21 cellular contexts compared by ENCODE assay signal in genomic region chr17:3543453-3543852, GRCh38. TPM values are rescaled to one million over a fixed set of nuclear protein-coding genes. Genes with fewer than 3 reads are reported as not detected.
"Had no signal": no experiment of that assay in that cellular context is flagged by ENCODE, and none has a peak within 500 bp of the region (broad histone marks: within the 10 kb centered on the region; RNA-seq: fewer than 3 reads in every experiment).

No MANE protein-coding gene starts in this region.

- H3K36me3 Mint-ChIP-seq: mesothelial cell of epicardium; natural killer cell treated with Interleukin-12 subunit alpha and Interleukin-12 subunit beta and Interleukin-15 and Interleukin-18, amount 100 ng/mL, for 72 hours; type B pancreatic cell had no signal

- H3K9me3 ChIP-seq: esophagus muscularis mucosa, gastrocnemius medialis, right atrium auricular region, suprapubic skin, thyroid gland had no signal

- ATAC-seq: gastrocnemius medialis, left lobe of liver had no signal

- H3K27ac Mint-ChIP-seq: memory B cell; mesothelial cell of epicardium; natural killer cell treated with Interleukin-12 subunit alpha and Interleukin-12 subunit beta and Interleukin-15 and Interleukin-18, amount 100 ng/mL, for 72 hours; type B pancreatic cell had no signal

- H3K4me3 Mint-ChIP-seq: memory B cell; mesothelial cell of epicardium; natural killer cell treated with Interleukin-12 subunit alpha and Interleukin-12 subunit beta and Interleukin-15 and Interleukin-18, amount 100 ng/mL, for 72 hours; type B pancreatic cell had no signal

- DNase-seq: cortex of kidney; effector memory CD4-positive, alpha-beta T cell; gastrocnemius medialis; glutamatergic neuron; hippocampal formation; kidney glomerular epithelial cell; small intestine; stimulated activated CD4-positive, alpha-beta T cell treated with anti-CD3 and anti-CD28 coated beads, Interleukin-12 subunit alpha, Interleukin-12 subunit beta, amount 100 ng/mL, for 4 hours; stimulated activated naive CD4-positive, alpha-beta T cell treated with Interleukin-2 at 50 U/mL for 16 hours; thyroid gland had no signal

- H3K36me3 ChIP-seq: esophagus muscularis mucosa, gastrocnemius medialis, right atrium auricular region, thyroid gland had no signal

- H3K4me1 ChIP-seq: esophagus muscularis mucosa, gastrocnemius medialis, right atrium auricular region, suprapubic skin, thyroid gland had no signal

- H3K4me3 ChIP-seq: esophagus muscularis mucosa, gastrocnemius medialis, right atrium auricular region, suprapubic skin, thyroid gland had no signal

- H3K9me3 Mint-ChIP-seq: memory B cell; mesothelial cell of epicardium; natural killer cell treated with Interleukin-12 subunit alpha and Interleukin-12 subunit beta and Interleukin-15 and Interleukin-18, amount 100 ng/mL, for 72 hours; type B pancreatic cell had no signal

- H3K4me1 Mint-ChIP-seq: memory B cell, mesothelial cell of epicardium had no signal

- H3K27me3 Mint-ChIP-seq: memory B cell had no signal

- H3K27me3 ChIP-seq: dorsolateral prefrontal cortex, gastrocnemius medialis, right atrium auricular region, suprapubic skin, thyroid gland had no signal

- H3K27ac ChIP-seq: epithelial cell of prostate, esophagus muscularis mucosa, gastrocnemius medialis, right atrium auricular region, suprapubic skin, thyroid gland had no signal

RNA-seq across cellular contexts. Expression of gene TRPV3, which starts 14.2 kb away (rescaled TPM):
- total RNA-seq: pulmonary artery endothelial cell had no signal
